Comparison of ENCODE assay signal across 18 cellular contexts in the genomic region with DNA sequence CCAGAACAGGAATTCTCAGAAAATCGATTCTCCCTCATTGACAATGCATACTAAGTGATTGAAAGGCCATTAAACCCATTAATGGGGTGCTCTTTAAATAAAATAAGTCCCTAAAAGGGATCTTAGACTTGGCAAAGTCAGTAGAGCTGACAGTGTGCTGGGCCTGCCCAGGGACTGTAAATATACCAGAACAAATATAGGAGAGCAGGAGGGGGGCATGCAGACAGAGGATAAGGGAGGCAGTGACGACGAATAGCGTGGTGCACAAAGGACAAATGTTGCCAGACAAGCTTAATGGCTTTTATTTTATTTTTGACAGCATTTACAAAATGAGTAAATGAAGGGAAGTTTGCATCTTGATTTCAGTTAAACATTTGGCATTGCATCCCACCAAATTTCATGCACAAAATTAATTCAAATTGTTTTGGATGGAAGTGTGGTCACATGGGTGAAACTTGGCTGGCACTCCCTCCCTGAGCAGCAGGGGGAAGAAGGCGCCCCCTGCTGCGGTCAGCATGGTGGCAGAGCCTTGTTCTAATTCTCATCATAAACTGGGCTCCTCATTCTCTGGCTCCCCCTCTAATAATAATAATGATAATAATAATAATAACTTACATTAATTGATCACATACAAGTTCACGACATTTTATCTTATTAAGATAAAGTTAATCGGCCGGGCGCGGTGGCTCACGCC.
DNase-seq lines count a peak whose midpoint lies in the region; ATAC-seq and TF ChIP-seq lines count a peak whose summit lies in the region.
"Had no signal": no experiment of that assay in that cellular context is flagged by ENCODE, and none has a peak within 500 bp of the region (broad histone marks: within the 10 kb centered on the region; RNA-seq: fewer than 3 reads in every experiment).

No MANE protein-coding gene starts in this region.

- no peaks in the 10 kb centered on the region for H3K36me3 ChIP-seq in SU-DHL-6 (ENCODE audit: low read length)
- no peaks in the 10 kb centered on the region for H3K36me3 ChIP-seq in lower lobe of right lung
- H3K36me3 ChIP-seq: Peyer's patch, right atrium auricular region, upper lobe of right lung had no signal

- ATAC-seq in GM18909 (IDR thresholded peaks at IDR 0.05; ENCODE audit: poor library complexity, unreplicated experiment): no peak
- ATAC-seq in lower lobe of right lung: no peak
- no peak for ATAC-seq in stimulated activated naive CD8-positive, alpha-beta T cell treated with anti-CD3 and anti-CD28 coated beads, Interleukin-15, Interleukin-2, amounts not matched to agents 100 U/mL and 50 U/mL, for 24 hours
- ATAC-seq: A549, upper lobe of right lung had no signal

- no peak overlapping the region for H3K27ac ChIP-seq in SU-DHL-6 (ENCODE audit: low read depth, low read length)
- H3K27ac ChIP-seq in lower lobe of right lung: no peak overlapping the region
- H3K27ac ChIP-seq: A549, Peyer's patch, right atrium auricular region, upper lobe of right lung had no signal

- no peaks in the 10 kb centered on the region for H4K20me1 ChIP-seq in SU-DHL-6 (ENCODE audit: low read depth, low read length)

- H3K4me2 ChIP-seq in SU-DHL-6 (ENCODE audit: low read depth, low read length, poor library complexity, severe bottlenecking): no peak overlapping the region
- H3K4me2 ChIP-seq: A549 had no signal

- DNase-seq in NCI-H510A treated with DMSO at 0.1 percent for 48 hours (lab: John Stamatoyannopoulos, UW) (peak; percentile 47), NCI-H510A (lab: John Stamatoyannopoulos, UW) (no peak), NCI-H2081 (lab: John Stamatoyannopoulos, UW) (peak; percentile 80 to 95), retinal pigment epithelial cell (ENCODE audit: low read depth) (no peak), lower lobe of right lung (no peak)
- DNase-seq in stimulated activated naive CD8-positive, alpha-beta T cell treated with anti-CD3 and anti-CD28 coated beads, Interleukin-15, Interleukin-2, amounts not matched to agents 100 U/mL and 50 U/mL, for 24 hours: no peak
- DNase-seq: activated CD4-positive, alpha-beta T cell treated with anti-CD3 and anti-CD28 coated beads, Interleukin-2, amount 50 U/mL, for 4 hours; activated T-cell treated with anti-CD3 and anti-CD28 coated beads, Interleukin-2, amount 50 U/mL, for 24 hours; cortex of kidney; EL; NCI-H1105; Peyer's patch; stimulated activated CD4-positive, alpha-beta T cell treated with anti-CD3 and anti-CD28 coated beads, Interleukin-15, amount 100 ng/mL, for 24 hours; upper lobe of right lung had no signal

- TF ChIP-seq CTCF in SU-DHL-6 (IDR thresholded peaks at IDR 0.05; ENCODE audit: insufficient read depth, low read length, poor library complexity, severe bottlenecking): peak; percentile 8
- TF ChIP-seq CTCF in retinal pigment epithelial cell (conservative IDR thresholded peaks at IDR 0.05; ENCODE audit: low read depth, low read length): peak; percentile 17
- TF ChIP-seq CTCF in lower lobe of right lung (IDR thresholded peaks at IDR 0.05): no peak

- intact Hi-C loops in lower lobe of right lung (cut with DNase I): no loop called here

- H3K9me2 ChIP-seq in SU-DHL-6 (replicated peaks; ENCODE audit: insufficient read depth, low read length): no peaks in the 10 kb centered on the region

- H3K4me1 ChIP-seq in lower lobe of right lung: no peaks in the 10 kb centered on the region
- H3K4me1 ChIP-seq: A549, Peyer's patch, right atrium auricular region, upper lobe of right lung had no signal

- H3K27me3 ChIP-seq in SU-DHL-6 (ENCODE audit: low read length) (no peaks in the 10 kb centered on the region), lower lobe of right lung (ENCODE audit: low read depth) (no peaks in the 10 kb centered on the region)
- H3K27me3 ChIP-seq: Peyer's patch, right atrium auricular region, upper lobe of right lung had no signal

- H2AFZ ChIP-seq in SU-DHL-6 (ENCODE audit: low read depth, low read length, severe bottlenecking): no peak overlapping the region

- H3K9ac ChIP-seq in SU-DHL-6 (ENCODE audit: low read length): no peak overlapping the region

- H3K9me3 ChIP-seq in SU-DHL-6 (ENCODE audit: insufficient read depth, low read length) (no peaks in the 10 kb centered on the region), lower lobe of right lung (no peaks in the 10 kb centered on the region)
- H3K9me3 ChIP-seq: A549, Peyer's patch, right atrium auricular region, upper lobe of right lung had no signal

- no peaks in the 10 kb centered on the region for H3K79me2 ChIP-seq in SU-DHL-6 (ENCODE audit: insufficient read depth, low read length)

- no peak overlapping the region for H3K4me3 ChIP-seq in SU-DHL-6 (ENCODE audit: insufficient read depth, low read length, poor library complexity, severe bottlenecking)
- H3K4me3 ChIP-seq in retinal pigment epithelial cell (ENCODE audit: low read length): no peak overlapping the region
- no peak overlapping the region for H3K4me3 ChIP-seq in lower lobe of right lung
- H3K4me3 ChIP-seq: A549, Peyer's patch, right atrium auricular region, upper lobe of right lung had no signal

- no peaks in the 10 kb centered on the region for H3F3A ChIP-seq in SU-DHL-6 (ENCODE audit: insufficient read depth)

Comparison
In these comparisons a context has a peak if more than half of its experiments do, and no peak if none do; other contexts are left out.
1. DNase-seq: peak in NCI-H510A treated with DMSO at 0.1 percent for 48 hours (single experiment) and NCI-H2081 (2 of 2); none in NCI-H510A (single experiment), retinal pigment epithelial cell (single experiment), lower lobe of right lung (single experiment) and stimulated activated naive CD8-positive, alpha-beta T cell treated with anti-CD3 and anti-CD28 coated beads, Interleukin-15, Interleukin-2, amounts not matched to agents 100 U/mL and 50 U/mL, for 24 hours (single experiment).